Comparison of ENCODE assay signal across 1 cellular context in genomic region chr17:58262149-58262548, GRCh38.
TF ChIP-seq lines count a peak whose summit lies in the region.

No MANE protein-coding gene starts in this region.

TF ChIP-seq in A549, 52 proteins besides CTCF, POLR2A, EP300 and RAD21:
- peak; percentile 78; the same call in 1 of the 2 replicates for TF ChIP-seq CBX8 (IDR thresholded peaks at IDR 0.05)
- TF ChIP-seq FOXS1 (CRISPR knock-in tag; IDR thresholded peaks at IDR 0.05) = no peak
